ENCODE assay signal across 24 cellular contexts in the genomic region with DNA sequence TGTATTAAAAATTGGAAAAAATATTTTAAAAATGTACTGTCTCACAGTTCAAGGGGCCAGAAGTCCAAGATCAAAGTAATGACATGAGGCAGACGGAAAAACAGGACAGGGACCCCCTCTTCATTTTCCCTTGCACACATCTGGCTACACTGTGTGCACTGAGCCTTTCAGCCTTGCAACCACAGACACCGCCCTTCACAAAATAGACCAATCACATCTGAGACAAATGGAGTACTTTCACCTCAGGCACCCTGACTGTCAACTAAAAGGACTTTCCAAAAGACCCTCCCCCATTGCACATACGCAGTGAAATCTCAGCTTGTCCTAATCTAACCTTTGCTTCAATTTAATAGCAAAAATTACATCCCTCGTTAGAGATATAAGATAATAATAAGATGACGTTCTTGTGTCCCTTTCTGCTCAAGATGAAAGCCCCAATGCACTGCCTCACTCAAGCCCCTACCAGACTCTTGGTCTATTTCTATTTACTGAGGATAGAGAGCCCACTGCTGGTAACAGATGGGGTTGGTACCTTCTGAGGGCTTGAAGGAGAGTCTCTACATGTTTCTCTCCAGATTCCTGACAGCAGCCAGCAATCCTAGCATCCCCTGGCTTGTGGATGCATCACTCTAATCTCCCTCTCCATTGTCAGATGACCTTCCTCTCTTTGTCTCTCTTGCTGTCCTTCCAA.
"Had no signal": no experiment of that assay in that cellular context is flagged by ENCODE, and none has a peak within 500 bp of the region (broad histone marks: within the 10 kb centered on the region; RNA-seq: fewer than 3 reads in every experiment).

No MANE protein-coding gene starts in this region.

- DNase-seq: activated CD4-positive, alpha-beta T cell treated with anti-CD3 and anti-CD28 coated beads for 36 hours; activated CD4-positive, CD25-positive, alpha-beta regulatory T cell; activated effector memory CD4-positive, alpha-beta T cell treated with anti-CD3 and anti-CD28 coated beads, Interleukin-2, amount 50 U/mL, for 16 hours; activated naive CD4-positive, alpha-beta T cell treated with anti-CD3 and anti-CD28 coated beads for 36 hours; activated naive CD8-positive, alpha-beta T cell treated with anti-CD3 and anti-CD28 coated beads for 36 hours; adrenal gland; aorta; body of pancreas; cerebellar nuclear complex; colonic mucosa; effector CD8-positive, alpha-beta T cell; erythroblast; gastrocnemius medialis; glutamatergic neuron; left lung; lower lobe of right lung; mesenchymal stem cell; mucosa of descending colon; right cardiac atrium; stimulated activated naive CD4-positive, alpha-beta T cell; tibial artery; upper lobe of right lung had no signal

- H3K4me3 ChIP-seq: adrenal gland, body of pancreas, cardiac muscle cell, colonic mucosa, gastrocnemius medialis, left lung, lower lobe of right lung, mucosa of descending colon, suprapubic skin, tibial artery, upper lobe of right lung had no signal
